13 cellular contexts compared by ENCODE assay signal in the genomic region with DNA sequence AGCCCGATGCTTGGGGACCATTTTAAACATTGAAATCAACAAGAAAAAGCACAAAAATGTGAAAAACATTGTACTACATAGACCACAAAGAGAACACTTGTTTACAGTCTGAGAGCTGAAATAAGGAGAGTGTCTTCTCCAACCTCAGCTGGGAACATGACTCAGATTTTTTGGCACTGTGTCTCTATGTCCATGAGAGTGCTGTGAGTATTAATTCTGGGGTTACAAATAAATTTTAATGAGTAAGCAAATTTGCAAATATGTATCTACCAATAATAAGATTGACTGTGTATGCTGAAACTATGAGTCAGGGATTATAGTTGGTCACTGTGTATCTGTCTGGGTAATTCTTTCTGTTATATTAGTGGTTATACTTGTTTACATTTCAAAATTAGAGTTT.
DNase-seq lines count a peak whose midpoint lies in the region; ATAC-seq and TF ChIP-seq lines count a peak whose summit lies in the region.
"Had no signal": no experiment of that assay in that cellular context is flagged by ENCODE, and none has a peak within 500 bp of the region (broad histone marks: within the 10 kb centered on the region; RNA-seq: fewer than 3 reads in every experiment).

No MANE protein-coding gene starts in this region.

- H3K4me1 ChIP-seq in right atrium auricular region (no peaks in the 10 kb centered on the region), mammary epithelial cell (ENCODE audit: insufficient read depth, low read length) (peaks cover 21% of the 10 kb centered on the region)

- H3K27me3 ChIP-seq in right atrium auricular region = no peaks in the 10 kb centered on the region
- no peaks in the 10 kb centered on the region for H3K27me3 ChIP-seq in mammary epithelial cell (ENCODE audit: insufficient read depth, low read length)
- H3K27me3 ChIP-seq: hepatocyte, stomach had no signal

- intact Hi-C loops in Right ventricle myocardium superior (cut with DNase I) (no loop called here), mammary epithelial cell (cut with micrococcal nuclease) (no loop called here)

- H3K4me3 Mint-ChIP-seq in activated T-cell treated with anti-CD3 and anti-CD28 coated beads, Interleukin-2, amount 50 U/mL, for 4 hours = no peak overlapping the region
- H3K4me3 Mint-ChIP-seq: central memory CD8-positive, alpha-beta T cell had no signal

- ATAC-seq in Right ventricle myocardium superior (ENCODE audit: poor library complexity) (peak; percentile 71), GM18505 (IDR thresholded peaks at IDR 0.05; ENCODE audit: unreplicated experiment) (no peak)
- no peak for ATAC-seq in activated T-cell treated with anti-CD3 and anti-CD28 coated beads, Interleukin-2, amount 50 U/mL, for 4 hours

- TF ChIP-seq POLR2A in GM18505 (IDR thresholded peaks at IDR 0.05; ENCODE audit: borderline replicate concordance, extremely low read depth, insufficient read depth, insufficient read length) = no peak

- H3K9me3 ChIP-seq in right atrium auricular region = no peaks in the 10 kb centered on the region
- no peaks in the 10 kb centered on the region for H3K9me3 ChIP-seq in mammary epithelial cell (replicated peaks; ENCODE audit: insufficient read depth, low read length)
- H3K9me3 ChIP-seq: stomach had no signal

- BruUV-seq in mammary epithelial cell (replicated peaks; lab: Mats Ljungman, UMichigan) = no TSS peak

- H3K27ac ChIP-seq in right atrium auricular region (no peak overlapping the region), mammary epithelial cell (ENCODE audit: insufficient read depth, low read depth, low read length) (peak overlapping the region; percentile 73)
- H3K27ac ChIP-seq: stomach had no signal

- DNase-seq in Right ventricle myocardium superior = no peak
- no peak for DNase-seq in right atrium auricular region (ENCODE audit: low spot score)
- DNase-seq in mammary epithelial cell = peak; percentile 91
- DNase-seq in kidney tubule cell (ENCODE audit: low spot score) = peak; percentile 52
- DNase-seq in NCI-H2107 (lab: John Stamatoyannopoulos, UW) = no peak
- DNase-seq in stimulated activated CD4-positive, alpha-beta T cell treated with anti-CD3 and anti-CD28 coated beads, Interleukin-2, amount 100 ng/mL, for 48 hours = no peak
- no peak for DNase-seq in activated T-cell treated with anti-CD3 and anti-CD28 coated beads, Interleukin-2, amount 50 U/mL, for 4 hours
- DNase-seq: activated CD8-positive, alpha-beta memory T cell treated with anti-CD3 and anti-CD28 coated beads, Interleukin-2, amount 50 U/mL, for 4 hours; NCI-H526 treated with DMSO at 0.1 percent for 48 hours; stomach had no signal

- TF ChIP-seq CTCF in right atrium auricular region (IDR thresholded peaks at IDR 0.05) = no peak
- no peak for TF ChIP-seq CTCF in mammary epithelial cell (conservative IDR thresholded peaks at IDR 0.05 in 1 of 2, IDR thresholded peaks at IDR 0.05 in 1 of 2; ENCODE audit: extremely low read depth in 1 of 2, insufficient read depth in 1 of 2, low read depth in 1 of 2, low read length in 2 of 2)

- H3K4me3 ChIP-seq in right atrium auricular region = no peak overlapping the region
- H3K4me3 ChIP-seq in mammary epithelial cell (replicated peaks in 1 of 3; ENCODE audit: insufficient read depth in 1 of 3, low read depth in 2 of 3, low read length in 3 of 3) = no peak overlapping the region
- H3K4me3 ChIP-seq: hepatocyte, stomach had no signal

- no peaks in the 10 kb centered on the region for H3K36me3 Mint-ChIP-seq in activated T-cell treated with anti-CD3 and anti-CD28 coated beads, Interleukin-2, amount 50 U/mL, for 4 hours (ENCODE audit: insufficient read depth)

- no peak overlapping the region for H3K4me2 ChIP-seq in mammary epithelial cell (ENCODE audit: insufficient read depth, low read depth, low read length)
- H3K4me2 ChIP-seq: hepatocyte had no signal

- whole genome bisulfite sequencing in mammary epithelial cell (ENCODE audit: low coverage, missing lambda C conversion rate) = 0% methylated on average over 1 of the region's 1 CpG

- no peaks in the 10 kb centered on the region for H4K20me1 ChIP-seq in mammary epithelial cell (ENCODE audit: insufficient read depth, low read length)

- in situ Hi-C loops in mammary epithelial cell (cut with MboI; ENCODE audit: low sequenced_read_pairs in 2 of 2) = no loop called here

- H3K9ac ChIP-seq in mammary epithelial cell (ENCODE audit: insufficient read depth, low read length) = no peak overlapping the region

- CTCF ChIA-PET in mammary epithelial cell (lab: Charles Lee; ENCODE audit: low non-redundant PET) = no interaction called here

- H3K27me3 Mint-ChIP-seq in activated T-cell treated with anti-CD3 and anti-CD28 coated beads, Interleukin-2, amount 50 U/mL, for 4 hours (ENCODE audit: low read depth) = peaks cover 2% of the 10 kb centered on the region
- H3K27me3 Mint-ChIP-seq: central memory CD8-positive, alpha-beta T cell had no signal

- H3K79me2 ChIP-seq in mammary epithelial cell (ENCODE audit: insufficient read depth, low read length) = no peaks in the 10 kb centered on the region
- H3K79me2 ChIP-seq: hepatocyte had no signal

- no peaks in the 10 kb centered on the region for H3K9me3 Mint-ChIP-seq in activated T-cell treated with anti-CD3 and anti-CD28 coated beads, Interleukin-2, amount 50 U/mL, for 4 hours
- H3K9me3 Mint-ChIP-seq: central memory CD8-positive, alpha-beta T cell had no signal

- no peaks in the 10 kb centered on the region for H3K4me1 Mint-ChIP-seq in activated T-cell treated with anti-CD3 and anti-CD28 coated beads, Interleukin-2, amount 50 U/mL, for 4 hours (ENCODE audit: low read depth)
- H3K4me1 Mint-ChIP-seq: central memory CD8-positive, alpha-beta T cell had no signal

- no peaks in the 10 kb centered on the region for H3K36me3 ChIP-seq in right atrium auricular region
- no peaks in the 10 kb centered on the region for H3K36me3 ChIP-seq in mammary epithelial cell (ENCODE audit: insufficient read depth, low read length)
- H3K36me3 ChIP-seq: stomach had no signal

- H2AFZ ChIP-seq in mammary epithelial cell (ENCODE audit: low read depth, low read length) = no peak overlapping the region
- H2AFZ ChIP-seq: hepatocyte had no signal

- dilution Hi-C loops in mammary epithelial cell (cut with HindIII; ENCODE audit: low sequenced_read_pairs) = no loop called here

Comparison
In these comparisons a context has a peak if more than half of its experiments do, and no peak if none do; other contexts are left out.
1. DNase-seq: peak in mammary epithelial cell (single experiment) and kidney tubule cell (single experiment); none in Right ventricle myocardium superior (single experiment), right atrium auricular region (single experiment), NCI-H2107 (single experiment), stimulated activated CD4-positive, alpha-beta T cell treated with anti-CD3 and anti-CD28 coated beads, Interleukin-2, amount 100 ng/mL, for 48 hours (0 of 2) and activated T-cell treated with anti-CD3 and anti-CD28 coated beads, Interleukin-2, amount 50 U/mL, for 4 hours (single experiment).